2 cellular contexts compared by ENCODE assay signal in the genomic region with DNA sequence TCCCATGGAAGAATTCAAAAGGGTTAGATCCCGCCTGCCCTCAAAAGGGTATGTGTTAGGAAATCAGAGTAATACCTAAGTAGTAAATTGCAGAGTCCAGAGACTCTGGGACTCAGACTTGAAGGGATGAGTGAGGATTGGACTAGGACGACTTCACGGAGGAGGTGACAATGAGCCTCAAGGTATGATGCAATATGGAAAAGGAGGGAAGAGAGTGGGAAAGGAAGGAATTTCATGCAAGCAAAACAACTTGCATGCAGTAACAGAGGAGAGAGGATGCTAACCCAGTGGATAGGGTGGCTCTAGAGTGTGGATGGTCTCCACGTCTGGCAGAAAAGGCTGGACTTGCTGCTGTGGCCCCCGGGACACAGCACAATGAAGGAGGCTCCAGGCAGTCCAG.
TF ChIP-seq lines count a peak whose summit lies in the region.

No MANE protein-coding gene starts in this region.

TF ChIP-seq in A549, 52 proteins besides CTCF, POLR2A, EP300 and RAD21:
- peak; percentile 41 to 78; a peak in 3 of 4 replicates for TF ChIP-seq CEBPB (IDR thresholded peaks at IDR 0.05)
- no peak for TF ChIP-seq GATA3 (IDR thresholded peaks at IDR 0.05; ENCODE audit: borderline replicate concordance)
TF ChIP-seq in A549: peak in this region for 1.

TF ChIP-seq in HCT116, 20 proteins besides CTCF, POLR2A, EP300 and RAD21:
- TF ChIP-seq, protein P1, sequence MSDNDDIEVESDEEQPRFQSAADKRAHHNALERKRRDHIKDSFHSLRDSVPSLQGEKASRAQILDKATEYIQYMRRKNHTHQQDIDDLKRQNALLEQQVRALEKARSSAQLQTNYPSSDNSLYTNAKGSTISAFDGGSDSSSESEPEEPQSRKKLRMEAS (IDR thresholded peaks at IDR 0.05): no peak
- no peak for TF ChIP-seq ZBTB33 (IDR thresholded peaks at IDR 0.05; ENCODE audit: extremely low read depth, insufficient replicate concordance, low read length)
- TF ChIP-seq ELF1 (IDR thresholded peaks at IDR 0.05; ENCODE audit: borderline replicate concordance, low read depth): no peak
- no peak for TF ChIP-seq ZFX (IDR thresholded peaks at IDR 0.05)
- no peak for TF ChIP-seq YY1 (IDR thresholded peaks at IDR 0.05; ENCODE audit: extremely low read depth, insufficient replicate concordance, low read depth, low read length)
- no peak for TF ChIP-seq JUND (IDR thresholded peaks at IDR 0.05)
- no peak for TF ChIP-seq EZH2phosphoT487 (IDR thresholded peaks at IDR 0.05; ENCODE audit: borderline replicate concordance)
- TF ChIP-seq TCF7L2 (IDR thresholded peaks at IDR 0.05; ENCODE audit: borderline replicate concordance, extremely low read depth, insufficient read depth, insufficient read length): no peak
- TF ChIP-seq CBX3 (IDR thresholded peaks at IDR 0.05; ENCODE audit: low read depth): no peak
- TF ChIP-seq, protein P2, sequence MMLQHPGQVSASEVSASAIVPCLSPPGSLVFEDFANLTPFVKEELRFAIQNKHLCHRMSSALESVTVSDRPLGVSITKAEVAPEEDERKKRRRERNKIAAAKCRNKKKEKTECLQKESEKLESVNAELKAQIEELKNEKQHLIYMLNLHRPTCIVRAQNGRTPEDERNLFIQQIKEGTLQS (IDR thresholded peaks at IDR 0.05): no peak
